In the genomic region with DNA sequence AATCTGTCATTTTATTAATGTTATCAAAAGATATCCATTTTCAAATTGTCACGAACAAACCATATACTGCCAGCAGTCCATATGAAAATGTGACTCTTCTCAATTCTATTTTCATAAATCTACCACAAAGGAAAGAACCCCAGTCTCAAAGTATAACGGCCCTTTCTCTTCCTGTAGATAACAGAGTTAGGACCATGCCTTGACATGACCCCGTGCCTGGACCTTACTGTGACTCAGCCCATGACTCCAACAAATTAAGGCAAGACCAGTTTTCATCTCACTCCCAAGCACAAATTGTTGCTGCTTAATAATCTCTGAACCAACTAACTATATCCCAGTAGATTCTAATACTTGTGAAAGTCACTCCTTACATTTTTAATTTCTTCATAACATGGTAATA, we compare ENCODE assay signal across 21 cellular contexts.
"Had no signal": no experiment of that assay in that cellular context is flagged by ENCODE, and none has a peak within 500 bp of the region (broad histone marks: within the 10 kb centered on the region; RNA-seq: fewer than 3 reads in every experiment).

No MANE protein-coding gene starts in this region.

- H3K9me3 ChIP-seq: ascending aorta, body of pancreas, SJSA1 had no signal

- H3K27ac ChIP-seq: ascending aorta, body of pancreas, SJSA1 had no signal

- H3K27me3 ChIP-seq: ascending aorta, body of pancreas, SJSA1 had no signal

- DNase-seq: activated CD4-positive, alpha-beta T cell treated with anti-CD3 and anti-CD28 coated beads for 48 hours; activated CD4-positive, alpha-beta T cell treated with anti-CD3 and anti-CD28 coated beads, Interleukin-2, amount 50 U/mL, for 4 hours; activated CD4-positive, CD25-positive, alpha-beta regulatory T cell treated with anti-CD3 and anti-CD28 coated beads, Interleukin-2, amount 50 U/mL, for 72 hours; activated CD8-positive, alpha-beta memory T cell treated with anti-CD3 and anti-CD28 coated beads, Interleukin-2, amount 50 U/mL, for 48 hours; activated CD8-positive, alpha-beta T cell treated with anti-CD3 and anti-CD28 coated beads, Interleukin-2, amount 10 ng/mL, durations not matched to agents 7 days and 5 days; activated T-cell treated with anti-CD3 and anti-CD28 coated beads, Interleukin-2, amount 50 U/mL, for 1 hour; body of pancreas; IMR-90; KG1; NCI-H1092; NCI-H1417; NCI-H1930; NCI-H2171 treated with DMSO at 0.1 percent for 48 hours; NCI-H226; NCI-H526; NCI-H774; RPMI8226; SHP77 had no signal

- H3K36me3 ChIP-seq: ascending aorta, SJSA1 had no signal

- H3K4me1 ChIP-seq: SJSA1 had no signal

- H3K4me3 ChIP-seq: ascending aorta, body of pancreas, SJSA1 had no signal

- ATAC-seq: activated CD8-positive, alpha-beta T cell treated with anti-CD3 and anti-CD28 coated beads, Interleukin-2, amount 10 ng/mL, durations not matched to agents 7 days and 5 days; body of pancreas; Panc1 had no signal
